In the genomic region with DNA sequence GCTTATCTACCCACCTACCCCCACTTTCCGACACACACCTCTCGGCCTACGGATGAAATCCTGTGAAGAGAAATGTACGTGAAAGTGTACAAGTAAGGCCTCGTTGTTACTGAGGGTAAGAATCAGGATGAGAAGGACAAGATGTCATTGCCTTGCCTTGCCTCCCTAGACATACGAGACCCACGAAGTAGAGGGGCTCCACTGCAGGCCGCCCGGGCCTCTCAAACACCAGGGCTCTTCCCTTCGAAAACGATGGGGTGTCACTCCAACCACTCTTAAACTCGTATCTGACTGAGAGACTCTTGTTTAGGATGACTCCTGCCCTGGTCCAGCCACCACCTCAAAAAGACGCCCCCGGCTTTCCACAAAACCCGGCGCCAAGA, we compare ENCODE assay signal across 8 cellular contexts. TPM values are rescaled to one million over a fixed set of nuclear protein-coding genes. Genes with fewer than 3 reads are reported as not detected.
DNase-seq lines count a peak whose midpoint lies in the region; ATAC-seq and TF ChIP-seq lines count a peak whose summit lies in the region.

No MANE protein-coding gene starts in this region.

- H3K4me1 Mint-ChIP-seq in HFFc6 (ENCODE audit: low read depth) (peaks cover 48% of the 10 kb centered on the region), osteocyte (ENCODE audit: unreplicated experiment) (peaks cover 40% of the 10 kb centered on the region)

- H3K27ac Mint-ChIP-seq in HFFc6 (peak overlapping the region; percentile 94), osteocyte (ENCODE audit: unreplicated experiment) (peak overlapping the region; percentile 95)

- H3K27me3 Mint-ChIP-seq in HFFc6 (ENCODE audit: insufficient read depth) (no peaks in the 10 kb centered on the region; the same call in 1 of the 2 replicates), osteocyte (ENCODE audit: unreplicated experiment) (no peaks in the 10 kb centered on the region)

- H3K36me3 ChIP-seq in ES-I3 (ENCODE audit: insufficient read depth, low read length) (no peaks in the 10 kb centered on the region), Panc1 (ENCODE audit: control insufficient read depth, insufficient read depth, low read length) (no peaks in the 10 kb centered on the region)

- no peaks in the 10 kb centered on the region for H3K9me3 Mint-ChIP-seq in HFFc6
- no peaks in the 10 kb centered on the region for H3K9me3 Mint-ChIP-seq in osteocyte (ENCODE audit: unreplicated experiment)

- peak; percentile 66 for ATAC-seq in Panc1

- intact Hi-C loops in Panc1 (cut with micrococcal nuclease; ENCODE audit: unreplicated experiment): no loop called here

- POLR2A ChIA-PET in Panc1 (lab: Charles Lee): interaction anchor here (0.7 kb wide), 1 partner anchor 273 kb away, joined by 3 read pairs; no protein-coding TSS in a partner anchor

- H3K9me3 ChIP-seq in ES-I3 (ENCODE audit: control insufficient read depth, insufficient read depth, low read length) (no peaks in the 10 kb centered on the region), Panc1 (ENCODE audit: control insufficient read depth, insufficient read depth, low read depth, low read length) (no peaks in the 10 kb centered on the region)

- no peaks in the 10 kb centered on the region for H3K4me1 ChIP-seq in ES-I3 (ENCODE audit: insufficient read depth, low read length)
- peaks cover 33% of the 10 kb centered on the region for H3K4me1 ChIP-seq in Panc1 (ENCODE audit: control insufficient read depth, insufficient read depth, low read length)

- H3K4me3 ChIP-seq in Panc1 (ENCODE audit: low read depth in 2 of 2, low read length in 2 of 2): peak overlapping the region; percentile 71 to 85

- peak overlapping the region; percentile 99 for H3K27ac ChIP-seq in Panc1 (ENCODE audit: low read length)

- TF ChIP-seq POLR2A in erythroblast (IDR thresholded peaks at IDR 0.05; ENCODE audit: low read length): no peak

- H3K36me3 Mint-ChIP-seq in HFFc6 (ENCODE audit: low read depth): peaks cover 22% of the 10 kb centered on the region
- H3K36me3 Mint-ChIP-seq in osteocyte (ENCODE audit: unreplicated experiment): peaks cover 1% of the 10 kb centered on the region

- TSS peak; percentile 76 for BruUV-seq in Panc1 (replicated peaks; lab: Mats Ljungman, UMichigan)

- peak overlapping the region; percentile 74 for H3K9ac ChIP-seq in ES-I3 (ENCODE audit: low read depth, low read length)

- DNase-seq in HFFc6: peak; percentile 10
- DNase-seq in Panc1 (ENCODE audit: low read depth, low spot score): no peak
- DNase-seq in erythroblast (lab: John Stamatoyannopoulos, UW): peak; percentile 69 to 81
- DNase-seq in osteocyte (ENCODE audit: extremely low spot score, unreplicated experiment): no peak
- DNase-seq in NCI-H446 treated with DMSO at 0.1 percent for 48 hours (lab: John Stamatoyannopoulos, UW): no peak
- DNase-seq in NCI-H2107 treated with DMSO at 0.1 percent for 48 hours (lab: John Stamatoyannopoulos, UW; ENCODE audit: unreplicated experiment): no peak
- DNase-seq in dedifferentiated amniotic fluid mesenchymal stem cell (ENCODE audit: extremely low spot score): no peak

- no peaks in the 10 kb centered on the region for H3K27me3 ChIP-seq in Panc1 (ENCODE audit: control insufficient read depth, insufficient read depth, low read length)

- TF ChIP-seq CTCF in HFFc6 (IDR thresholded peaks at IDR 0.05) (no peak), Panc1 (IDR thresholded peaks at IDR 0.05) (no peak), osteocyte (IDR thresholded peaks at IDR 0.05) (no peak)

- CTCF ChIA-PET in Panc1 (lab: Charles Lee): no interaction called here

- in situ Hi-C loops in Panc1 (cut with HindIII; ENCODE audit: low pct_unique_long_range_greater_than_20kb, low sequenced_read_pairs): no loop called here

- peak overlapping the region; percentile 97 for H3K4me3 Mint-ChIP-seq in HFFc6
- H3K4me3 Mint-ChIP-seq in osteocyte (ENCODE audit: unreplicated experiment): peak overlapping the region; percentile 99

RNA-seq across cellular contexts. Expression of a gene that starts 0.5 kb away (rescaled TPM):
- 100 to 1,000 TPM in 5 of 6 experiments, 10 to 100 TPM in 1; 52.6 to 119 (median 104) TPM for total RNA-seq in HFFc6 (2021; fragmentation: NEBNext Ultra II Directional; extraction: Animal tissue kit (Norgen Biotek cat#: 25700))
- total RNA-seq in Panc1 (2021; ENCODE audit: unreplicated experiment): 147 TPM
- polyA plus RNA-seq in Panc1 (2012; ENCODE audit: insufficient read length): 63.2 TPM
- total RNA-seq in osteocyte: 25.9 and 28.3 TPM in 2 replicates

RNA-seq across cellular contexts. Expression of a gene that starts 32.6 kb away (rescaled TPM):
- 1 to 10 TPM; 1.3 to 2.4 (median 1.6) TPM for total RNA-seq in HFFc6 (2021; fragmentation: NEBNext Ultra II Directional; extraction: Animal tissue kit (Norgen Biotek cat#: 25700))
- total RNA-seq in Panc1 (2021; ENCODE audit: unreplicated experiment) (13.5 TPM), osteocyte (2.1 and 3.0 TPM in 2 replicates)
- 14.4 TPM for polyA plus RNA-seq in Panc1 (2012; ENCODE audit: insufficient read length)

RNA-seq across cellular contexts. Expression of a gene that starts 52.0 kb away (rescaled TPM):
- not detected for total RNA-seq in HFFc6 (2021; fragmentation: NEBNext Ultra II Directional; extraction: Animal tissue kit (Norgen Biotek cat#: 25700))
- 0.31 TPM for total RNA-seq in Panc1 (2021; ENCODE audit: unreplicated experiment)
- polyA plus RNA-seq in Panc1 (2012; ENCODE audit: insufficient read length): 0.17 TPM
- total RNA-seq in osteocyte: not detected in 2 replicates

Comparison
In these comparisons a context has a peak if more than half of its experiments do, and no peak if none do; other contexts are left out.
1. DNase-seq: peak in HFFc6 (single experiment) and erythroblast (2 of 2); none in Panc1 (single experiment), osteocyte (single experiment), NCI-H446 treated with DMSO at 0.1 percent for 48 hours (single experiment), NCI-H2107 treated with DMSO at 0.1 percent for 48 hours (single experiment) and dedifferentiated amniotic fluid mesenchymal stem cell (single experiment).